Comparison of ENCODE assay signal across 9 cellular contexts in genomic region chr7:69597278-69598076, GRCh38. TPM values are rescaled to one million over a fixed set of nuclear protein-coding genes. Genes with fewer than 3 reads are reported as not detected.
DNase-seq lines count a peak whose midpoint lies in the region; ATAC-seq and TF ChIP-seq lines count a peak whose summit lies in the region.
"Had no signal": no experiment of that assay in that cellular context is flagged by ENCODE, and none has a peak within 500 bp of the region (broad histone marks: within the 10 kb centered on the region; RNA-seq: fewer than 3 reads in every experiment).

No MANE protein-coding gene starts in this region.

- peak overlapping the region; percentile 88 for H3K4me3 ChIP-seq in trophoblast cell (ENCODE audit: low read depth, low read length)

- peak overlapping the region; percentile 76 for H4K91ac ChIP-seq in trophoblast cell (ENCODE audit: low read depth, low read length)

- peak overlapping the region; percentile 64 for H3K14ac ChIP-seq in trophoblast cell (ENCODE audit: low read length)

- DNase-seq in activated naive CD4-positive, alpha-beta T cell treated with anti-CD3 and anti-CD28 coated beads, Interleukin-2, amount 10 ng/mL, durations not matched to agents 7 days and 5 days: no peak
- no peak for DNase-seq in activated naive CD4-positive, alpha-beta T cell treated with anti-CD3 and anti-CD28 coated beads, Interleukin-2, amount 50 U/mL, for 16 hours
- DNase-seq in activated B cell treated with CpG ODN at 0.5 μM for 24 hours (peak; percentile 57), Right ventricle myocardium superior (peak; percentile 65), trophoblast cell (peak; percentile 22 to 54)

- peaks cover 15% of the 10 kb centered on the region for H3K4me1 Mint-ChIP-seq in activated naive CD4-positive, alpha-beta T cell treated with anti-CD3 and anti-CD28 coated beads, Interleukin-2, amount 10 ng/mL, durations not matched to agents 7 days and 5 days
- peaks cover 16% of the 10 kb centered on the region for H3K4me1 Mint-ChIP-seq in activated B cell treated with CpG ODN at 0.5 μM for 24 hours

- no peaks in the 10 kb centered on the region for H3K9me3 ChIP-seq in trophoblast cell (ENCODE audit: insufficient read depth, low read depth, low read length)
- H3K9me3 ChIP-seq: neutrophil had no signal

- H3K4ac ChIP-seq in trophoblast cell (ENCODE audit: low read depth, low read length): no peak overlapping the region

- H2BK5ac ChIP-seq in trophoblast cell (ENCODE audit: low read depth, low read length, poor library complexity): peak overlapping the region; percentile 80

- peak overlapping the region; percentile 49 for H3K9ac ChIP-seq in trophoblast cell (ENCODE audit: low read length)

- no peaks in the 10 kb centered on the region for H3K27me3 Mint-ChIP-seq in activated naive CD4-positive, alpha-beta T cell treated with anti-CD3 and anti-CD28 coated beads, Interleukin-2, amount 10 ng/mL, durations not matched to agents 7 days and 5 days
- H3K27me3 Mint-ChIP-seq in activated B cell treated with CpG ODN at 0.5 μM for 24 hours: no peaks in the 10 kb centered on the region

- intact Hi-C loops in activated B cell treated with CpG ODN at 0.5 μM for 24 hours (cut with micrococcal nuclease) (loop anchor here (1.0 to 10.0 kb wide), 7 partner anchors 67 to 1097 kb away; no protein-coding TSS in a partner anchor), Right ventricle myocardium superior (cut with DNase I) (no loop called here)

- H3K9me3 Mint-ChIP-seq in activated naive CD4-positive, alpha-beta T cell treated with anti-CD3 and anti-CD28 coated beads, Interleukin-2, amount 10 ng/mL, durations not matched to agents 7 days and 5 days: no peaks in the 10 kb centered on the region
- no peaks in the 10 kb centered on the region for H3K9me3 Mint-ChIP-seq in activated B cell treated with CpG ODN at 0.5 μM for 24 hours

- no peaks in the 10 kb centered on the region for H3K36me3 ChIP-seq in trophoblast cell (ENCODE audit: control insufficient read depth in 1 of 2, insufficient read depth in 2 of 2, low read length in 2 of 2)
- H3K36me3 ChIP-seq: neutrophil had no signal

- H3K27ac Mint-ChIP-seq in activated naive CD4-positive, alpha-beta T cell treated with anti-CD3 and anti-CD28 coated beads, Interleukin-2, amount 10 ng/mL, durations not matched to agents 7 days and 5 days: no peak overlapping the region
- peak overlapping the region; percentile 80 for H3K27ac Mint-ChIP-seq in activated B cell treated with CpG ODN at 0.5 μM for 24 hours

- H3K36me3 Mint-ChIP-seq in activated naive CD4-positive, alpha-beta T cell treated with anti-CD3 and anti-CD28 coated beads, Interleukin-2, amount 10 ng/mL, durations not matched to agents 7 days and 5 days: no peaks in the 10 kb centered on the region
- peaks cover 4% of the 10 kb centered on the region for H3K36me3 Mint-ChIP-seq in activated B cell treated with CpG ODN at 0.5 μM for 24 hours (ENCODE audit: low read depth)

- peak overlapping the region; percentile 50 for H3K4me3 Mint-ChIP-seq in activated naive CD4-positive, alpha-beta T cell treated with anti-CD3 and anti-CD28 coated beads, Interleukin-2, amount 10 ng/mL, durations not matched to agents 7 days and 5 days
- peak overlapping the region; percentile 85 for H3K4me3 Mint-ChIP-seq in activated B cell treated with CpG ODN at 0.5 μM for 24 hours

- no peak for TF ChIP-seq CTCF in activated B cell treated with CpG ODN at 0.5 μM for 24 hours (IDR thresholded peaks at IDR 0.05)

- no peak overlapping the region for H3K27ac ChIP-seq in trophoblast cell (ENCODE audit: low read depth, low read length)
- H3K27ac ChIP-seq: neutrophil had no signal

- CTCF ChIA-PET in activated naive CD4-positive, alpha-beta T cell treated with anti-CD3 and anti-CD28 coated beads, Interleukin-2, amount 10 ng/mL, durations not matched to agents 7 days and 5 days (lab: Charles Lee): no interaction called here
- CTCF ChIA-PET in activated B cell treated with CpG ODN at 0.5 μM for 24 hours (lab: Charles Lee): no interaction called here

- peaks cover 26% of the 10 kb centered on the region for H3K27me3 ChIP-seq in trophoblast cell (ENCODE audit: insufficient read depth, low read length)

- no CpG with 5 or more reads among the region's 78 CpGs for WGBS in trophoblast cell (ENCODE audit: extremely low coverage, insufficient coverage, insufficient read length)

- peaks cover 9% of the 10 kb centered on the region for H3K79me2 ChIP-seq in trophoblast cell (ENCODE audit: control insufficient read depth, insufficient read depth, low read length, poor library complexity)

- H3K18ac ChIP-seq in trophoblast cell (ENCODE audit: low read length): peak overlapping the region; percentile 75

- H3K4me1 ChIP-seq in trophoblast cell (ENCODE audit: control insufficient read depth in 1 of 2, insufficient read depth in 2 of 2, low read length in 2 of 2): peaks cover 4 to 6% of the 10 kb centered on the region in 2 experiments

- H3K23ac ChIP-seq in trophoblast cell (ENCODE audit: low read length): no peak overlapping the region

- H4K12ac ChIP-seq in trophoblast cell (ENCODE audit: low read depth, low read length): peak overlapping the region; percentile 59

- POLR2A ChIA-PET in activated B cell treated with CpG ODN at 0.5 μM for 24 hours (lab: Charles Lee): interaction anchor here (0.7 to 1.4 kb wide), 6 partner anchors 53 to 407 kb away, joined by 3 to 5 read pairs (median 4); no protein-coding TSS in a partner anchor

- H2BK12ac ChIP-seq in trophoblast cell (ENCODE audit: low read length): peak overlapping the region; percentile 61

- ATAC-seq in HG03039 (IDR thresholded peaks at IDR 0.05; ENCODE audit: unreplicated experiment) (peak; percentile 18), activated B cell treated with CpG ODN at 0.5 μM for 24 hours (ENCODE audit: low read depth) (peak; percentile 29), Right ventricle myocardium superior (ENCODE audit: poor library complexity) (peak; percentile 38), GM19463 (IDR thresholded peaks at IDR 0.05; ENCODE audit: unreplicated experiment) (no peak), GM18520 (IDR thresholded peaks at IDR 0.05; ENCODE audit: unreplicated experiment) (no peak)

- H3K4me2 ChIP-seq in trophoblast cell (ENCODE audit: low read length): peak overlapping the region; percentile 99

- H3K79me1 ChIP-seq in trophoblast cell (ENCODE audit: low read length): peaks cover 16% of the 10 kb centered on the region

- H2AK5ac ChIP-seq in trophoblast cell (ENCODE audit: low read length): no peak overlapping the region

- H2BK120ac ChIP-seq in trophoblast cell (ENCODE audit: insufficient read depth, low read length, poor library complexity): peak overlapping the region; percentile 36

- H2AFZ ChIP-seq in trophoblast cell (ENCODE audit: insufficient read depth, low read length, poor library complexity): peak overlapping the region; percentile 96

- H4K8ac ChIP-seq in trophoblast cell (ENCODE audit: low read depth, low read length): peak overlapping the region; percentile 96

RNA-seq across cellular contexts. Expression of gene AUTS2, which starts 0.8 kb away (rescaled TPM):
- 13.0 and 15.9 TPM in 2 replicates for total RNA-seq in activated B cell treated with CpG ODN at 0.5 μM for 24 hours
- total RNA-seq in Right ventricle myocardium superior: 5.2 TPM
- polyA plus RNA-seq in trophoblast cell (2013): 17.4 and 19.1 TPM in 2 replicates

Comparison
In these comparisons a context has a peak if more than half of its experiments do, and no peak if none do; other contexts are left out.
1. DNase-seq: peak in activated B cell treated with CpG ODN at 0.5 μM for 24 hours (single experiment), Right ventricle myocardium superior (single experiment) and trophoblast cell (2 of 2); none in activated naive CD4-positive, alpha-beta T cell treated with anti-CD3 and anti-CD28 coated beads, Interleukin-2, amount 10 ng/mL, durations not matched to agents 7 days and 5 days (single experiment) and activated naive CD4-positive, alpha-beta T cell treated with anti-CD3 and anti-CD28 coated beads, Interleukin-2, amount 50 U/mL, for 16 hours (single experiment).
2. ATAC-seq: peak in HG03039 (single experiment), activated B cell treated with CpG ODN at 0.5 μM for 24 hours (single experiment) and Right ventricle myocardium superior (single experiment); none in GM19463 (single experiment) and GM18520 (single experiment).